Comparison of ENCODE assay signal across 25 cellular contexts in genomic region chr1:243280571-243281129, GRCh38. TPM values are rescaled to one million over a fixed set of nuclear protein-coding genes. Genes with fewer than 3 reads are reported as not detected.
A peak's percentile ranks its signal among the peaks of the same experiment; 100 is the strongest.
DNase-seq lines count a peak whose midpoint lies in the region; ATAC-seq and TF ChIP-seq lines count a peak whose summit lies in the region.
"Had no signal": no experiment of that assay in that cellular context is flagged by ENCODE, and none has a peak within 500 bp of the region (broad histone marks: within the 10 kb centered on the region; RNA-seq: fewer than 3 reads in every experiment).

No MANE protein-coding gene starts in this region.

- peaks cover 21% of the 10 kb centered on the region for H3K4me1 Mint-ChIP-seq in activated B cell treated with CpG ODN at 0.5 μM for 24 hours

- H3F3A ChIP-seq in SK-N-SH (replicated peaks; ENCODE audit: insufficient read depth), result peaks cover 25% of the 10 kb centered on the region

- no peak overlapping the region for H3K9ac ChIP-seq in SK-N-SH
- H3K9ac ChIP-seq: BLaER1 treated with 17β-estradiol and CSF1 and Interleukin-3, amounts not matched to agents 10 nM and 100 nM had no signal

- POLR2A ChIA-PET in SK-N-SH (lab: Yijun Ruan, JAX) (no interaction called here), activated B cell treated with CpG ODN at 0.5 μM for 24 hours (lab: Charles Lee) (interaction anchor here (1.2 kb wide), 1 partner anchor 25 kb away, joined by 3 read pairs; the partner anchor contains the start of gene SDCCAG8)

- H3K9me3 ChIP-seq in SK-N-SH, result peaks cover 13% of the 10 kb centered on the region; the same call in 1 of the 2 replicates

- TF ChIP-seq CTCF in SK-N-SH (IDR thresholded peaks at IDR 0.05) (no peak), activated B cell treated with CpG ODN at 0.5 μM for 24 hours (IDR thresholded peaks at IDR 0.05) (no peak)

- peaks cover 3% of the 10 kb centered on the region for H3K9me3 Mint-ChIP-seq in activated B cell treated with CpG ODN at 0.5 μM for 24 hours
- H3K9me3 Mint-ChIP-seq: GM23338 had no signal

- H3K27ac Mint-ChIP-seq in activated B cell treated with CpG ODN at 0.5 μM for 24 hours, result peak overlapping the region; percentile 54
- H3K27ac Mint-ChIP-seq: GM23338 had no signal

- no peaks in the 10 kb centered on the region for H3K9me2 ChIP-seq in SK-N-SH

- H3K79me2 ChIP-seq in SK-N-SH (ENCODE audit: insufficient read depth) (peaks cover 51% of the 10 kb centered on the region), ACC112 (ENCODE audit: control insufficient read depth, insufficient read depth, low read length, unreplicated experiment) (peaks cover 12% of the 10 kb centered on the region)

- H2AFZ ChIP-seq in SK-N-SH (ENCODE audit: low read depth) (no peak overlapping the region), ACC112 (ENCODE audit: low read length, unreplicated experiment) (peak overlapping the region; percentile 9)
- H2AFZ ChIP-seq: GM23338 had no signal

- no peak overlapping the region for H3K27ac ChIP-seq in SK-N-SH (ENCODE audit: low read depth in 2 of 2, low read length in 1 of 2)
- peak overlapping the region; percentile 53 for H3K27ac ChIP-seq in ACC112 (ENCODE audit: low read depth, low read length)
- H3K27ac ChIP-seq: 22Rv1; BLaER1 treated with 17β-estradiol and CSF1 and Interleukin-3, amounts not matched to agents 10 nM and 100 nM had no signal

- H3K4me3 ChIP-seq in SK-N-SH (ENCODE audit: low read depth in 2 of 2, low read length in 1 of 2) (no peak overlapping the region), ACC112 (ENCODE audit: low read depth, low read length) (no peak overlapping the region)
- H3K4me3 ChIP-seq: BLaER1 treated with 17β-estradiol and CSF1 and Interleukin-3, amounts not matched to agents 10 nM and 100 nM; GM12878; GM23338; K562 had no signal

- no peaks in the 10 kb centered on the region for H4K20me1 ChIP-seq in SK-N-SH (ENCODE audit: insufficient read depth)
- H4K20me1 ChIP-seq: BLaER1 treated with 17β-estradiol and CSF1 and Interleukin-3, amounts not matched to agents 10 nM and 100 nM had no signal

- no peaks in the 10 kb centered on the region for H3K27me3 Mint-ChIP-seq in activated B cell treated with CpG ODN at 0.5 μM for 24 hours
- H3K27me3 Mint-ChIP-seq: CD8-positive, alpha-beta memory T cell had no signal

- H3K4me3 Mint-ChIP-seq in activated B cell treated with CpG ODN at 0.5 μM for 24 hours, result no peak overlapping the region
- H3K4me3 Mint-ChIP-seq: CD8-positive, alpha-beta memory T cell; GM23338 had no signal

- H3K27me3 ChIP-seq in SK-N-SH (ENCODE audit: insufficient read depth), result no peaks in the 10 kb centered on the region
- H3K27me3 ChIP-seq in ACC112 (ENCODE audit: insufficient read depth, low read length), result no peaks in the 10 kb centered on the region
- H3K27me3 ChIP-seq: BLaER1 treated with 17β-estradiol and CSF1 and Interleukin-3, amounts not matched to agents 10 nM and 100 nM had no signal

- peaks cover 58% of the 10 kb centered on the region for H3K36me3 Mint-ChIP-seq in activated B cell treated with CpG ODN at 0.5 μM for 24 hours (ENCODE audit: low read depth)

- peaks cover 22 to 66% of the 10 kb centered on the region in 2 experiments for H3K36me3 ChIP-seq in SK-N-SH (replicated peaks in 1 of 2; ENCODE audit: control insufficient read depth in 1 of 2, insufficient read depth in 2 of 2, low read length in 1 of 2)
- peaks cover 35% of the 10 kb centered on the region for H3K36me3 ChIP-seq in ACC112 (ENCODE audit: insufficient read depth, low read length)

- H3K4me2 ChIP-seq in SK-N-SH, result no peak overlapping the region
- H3K4me2 ChIP-seq: BLaER1 treated with 17β-estradiol and CSF1 and Interleukin-3, amounts not matched to agents 10 nM and 100 nM; GM23338 had no signal

- intact Hi-C loops in activated B cell treated with CpG ODN at 0.5 μM for 24 hours (cut with micrococcal nuclease) (loop anchor here (10.0 kb wide), 1 partner anchor 1746 kb away; the partner anchor contains the start of gene KMO), posterior cingulate gyrus (cut with DNase I) (no loop called here), cardiac septum (cut with DNase I) (no loop called here)

- CTCF ChIA-PET in SK-N-SH (lab: Yijun Ruan, JAX) (no interaction called here), activated B cell treated with CpG ODN at 0.5 μM for 24 hours (lab: Charles Lee) (no interaction called here)

- DNase-seq in SK-N-SH (no peak), activated B cell treated with CpG ODN at 0.5 μM for 24 hours (no peak), kidney tubule cell (ENCODE audit: low spot score) (peak; percentile 10), posterior cingulate gyrus (no peak), cardiac septum (ENCODE audit: low spot score) (no peak)
- DNase-seq: CD8-positive, alpha-beta memory T cell; DND-41; GDM1; MV-4-11; NCI-H1417; NCI-H1930; NCI-H2171 treated with DMSO at 0.1 percent for 48 hours; NCI-H446 treated with DMSO at 0.1 percent for 48 hours; NK-92 treated with Interleukin-12 subunit alpha and Interleukin-12 subunit beta, amount 100 ng/mL, for 24 hours; RPMI8226; SIG-M5 had no signal

- TF ChIP-seq RAD21 in SK-N-SH (IDR thresholded peaks at IDR 0.05; ENCODE audit: low read length), result no peak

- no peak for TF ChIP-seq EP300 in SK-N-SH (IDR thresholded peaks at IDR 0.05; ENCODE audit: borderline replicate concordance in 1 of 2, low read depth in 1 of 2, low read length in 1 of 2)

- no peak for ATAC-seq in SK-N-SH treated with all-trans-retinoic acid at 6 μM for 48 hours
- no peak for ATAC-seq in activated B cell treated with CpG ODN at 0.5 μM for 24 hours (ENCODE audit: low read depth)
- ATAC-seq in HG02981 (IDR thresholded peaks at IDR 0.05; ENCODE audit: unreplicated experiment), result no peak
- ATAC-seq: GM12878, GM23338, HCT116, K562 had no signal

- H3K4me1 ChIP-seq in SK-N-SH (ENCODE audit: control insufficient read depth in 1 of 2, insufficient read depth in 2 of 2, low read depth in 1 of 2, low read length in 1 of 2), result no peaks in the 10 kb centered on the region; a peak in 1 of 4 replicates
- peaks cover 13% of the 10 kb centered on the region for H3K4me1 ChIP-seq in ACC112 (ENCODE audit: control insufficient read depth, insufficient read depth, low read length, unreplicated experiment)

- WGBS in SK-N-SH (ENCODE audit: low lambda C conversion rate), result 44% methylated on average over 3 of the region's 3 CpGs

TF ChIP-seq in SK-N-SH, 30 proteins besides CTCF, POLR2A, EP300 and RAD21:
- TF ChIP-seq YY1 (IDR thresholded peaks at IDR 0.05; ENCODE audit: low read depth) (no peak), PBX3 (IDR thresholded peaks at IDR 0.05) (peak; percentile 50)

TF ChIP-seq in SK-N-SH treated with all-trans-retinoic acid at 6 μM for 48 hours, 23 proteins besides CTCF, POLR2A, EP300 and RAD21:
- TF ChIP-seq ZFP30 (CRISPR knock-in tag; IDR thresholded peaks at IDR 0.05) (no peak), ISL1 (CRISPR knock-in tag; IDR thresholded peaks at IDR 0.05) (no peak), CSDC2 (CRISPR knock-in tag; IDR thresholded peaks at IDR 0.05) (no peak)

RNA-seq across cellular contexts. Expression of gene SDCCAG8, which starts 24.8 kb away (rescaled TPM):
- polyA plus RNA-seq in SK-N-SH (2012; rRNA removed), result 22.7 and 26.7 TPM in 2 replicates
- polyA plus RNA-seq in SK-N-SH (2012; cell fraction: cytosol; rRNA removed), result 31.4 and 34.9 TPM in 2 replicates
- polyA plus RNA-seq in SK-N-SH (2012; cell fraction: nucleus; rRNA removed), result 39.2 and 50.7 TPM in 2 replicates
- total RNA-seq in activated B cell treated with CpG ODN at 0.5 μM for 24 hours (33.4 and 41.2 TPM in 2 replicates), cardiac septum (30.0 TPM)

RNA-seq across cellular contexts. Expression of gene CEP170, which starts 25.6 kb away (rescaled TPM):
- 67.2 and 76.6 TPM in 2 replicates for polyA plus RNA-seq in SK-N-SH (2012; rRNA removed)
- polyA plus RNA-seq in SK-N-SH (2012; cell fraction: cytosol; rRNA removed), result 64.6 and 69.6 TPM in 2 replicates
- polyA plus RNA-seq in SK-N-SH (2012; cell fraction: nucleus; rRNA removed), result 100 and 203 TPM in 2 replicates
- total RNA-seq in activated B cell treated with CpG ODN at 0.5 μM for 24 hours (74.3 and 91.9 TPM in 2 replicates), cardiac septum (83.1 TPM)
